Comparison of ENCODE assay signal across 13 cellular contexts in genomic region chr10:123891147-123892011, GRCh38. TPM values are rescaled to one million over a fixed set of nuclear protein-coding genes. Genes with fewer than 3 reads are reported as not detected.
A peak's percentile ranks its signal among the peaks of the same experiment; 100 is the strongest.
DNase-seq lines count a peak whose midpoint lies in the region; ATAC-seq and TF ChIP-seq lines count a peak whose summit lies in the region.
"Had no signal": no experiment of that assay in that cellular context is flagged by ENCODE, and none has a peak within 500 bp of the region (broad histone marks: within the 10 kb centered on the region; RNA-seq: fewer than 3 reads in every experiment).

Gene CPXM2 (minus strand): TSS chr10:123891807. CDS start chr10:123891659, 148 bp downstream.

- TF ChIP-seq EP300 in upper lobe of left lung (IDR thresholded peaks at IDR 0.05), result no peak

- H3F3A ChIP-seq in neural progenitor cell (ENCODE audit: low read depth), result peaks cover 6% of the 10 kb centered on the region

- intact Hi-C loops in left ventricle myocardium inferior (cut with micrococcal nuclease), result no loop called here

- H3K27me3 Mint-ChIP-seq in neural progenitor cell (ENCODE audit: insufficient read depth, low read depth), result peaks cover 34% of the 10 kb centered on the region
- peaks cover 11 to 40% (median 29%) of the 10 kb centered on the region in 5 donors for H3K27me3 Mint-ChIP-seq in naive thymus-derived CD8-positive, alpha-beta T cell

- H3K9me3 ChIP-seq in left ventricle myocardium inferior (replicated peaks) (no peaks in the 10 kb centered on the region), neural progenitor cell (ENCODE audit: low read depth) (no peaks in the 10 kb centered on the region), upper lobe of left lung (no peaks in the 10 kb centered on the region)

- H3K9me3 Mint-ChIP-seq in neural progenitor cell, result no peaks in the 10 kb centered on the region
- peaks cover 0 to 3% (median 0%) of the 10 kb centered on the region in 9 donors for H3K9me3 Mint-ChIP-seq in naive thymus-derived CD8-positive, alpha-beta T cell
- H3K9me3 Mint-ChIP-seq: activated T-cell treated with anti-CD3 and anti-CD28 coated beads, Interleukin-2, amount 50 U/mL, for 72 hours had no signal

- peaks cover 97% of the 10 kb centered on the region for H3K27me3 ChIP-seq in left ventricle myocardium inferior (ENCODE audit: low read depth)
- peaks cover 53% of the 10 kb centered on the region for H3K27me3 ChIP-seq in neural progenitor cell
- peaks cover 0 to 6% (median 2%) of the 10 kb centered on the region in 4 donors for H3K27me3 ChIP-seq in upper lobe of left lung

- 10 to 16% methylated on average over 8 to 29 of the region's 79 CpGs for WGBS in upper lobe of left lung, 2 donors

- H3K36me3 ChIP-seq in left ventricle myocardium inferior (no peaks in the 10 kb centered on the region), neural progenitor cell (no peaks in the 10 kb centered on the region), upper lobe of left lung (no peaks in the 10 kb centered on the region)

- POLR2A ChIA-PET in naive thymus-derived CD8-positive, alpha-beta T cell (lab: Charles Lee), result no interaction called here

- no peak within 1 kb of the TSS for H3K27ac Mint-ChIP-seq in neural progenitor cell
- peak within 1 kb of the TSS in 1 of 10 donors; percentile 46 for H3K27ac Mint-ChIP-seq in naive thymus-derived CD8-positive, alpha-beta T cell
- H3K27ac Mint-ChIP-seq: activated T-cell treated with anti-CD3 and anti-CD28 coated beads, Interleukin-2, amount 50 U/mL, for 72 hours had no signal

- TF ChIP-seq CTCF in left ventricle myocardium inferior (IDR thresholded peaks at IDR 0.05; ENCODE audit: borderline replicate concordance) (no peak), neural progenitor cell (IDR thresholded peaks at IDR 0.05) (peak; percentile 11), upper lobe of left lung (IDR thresholded peaks at IDR 0.05) (no peak)

- ATAC-seq in upper lobe of left lung (ENCODE audit: low FRiP score in 2 of 2), result peak in 1 of 2 donors; percentile 60
- no peak for ATAC-seq in naive thymus-derived CD8-positive, alpha-beta T cell
- no peak for ATAC-seq in HG02798 (IDR thresholded peaks at IDR 0.05; ENCODE audit: poor library complexity, unreplicated experiment)
- ATAC-seq: activated T-cell treated with anti-CD3 and anti-CD28 coated beads, Interleukin-2, amount 50 U/mL, for 72 hours had no signal

- DNase-seq in activated effector memory CD4-positive, alpha-beta T cell treated with anti-CD3 and anti-CD28 coated beads, Interleukin-2, amount 50 U/mL, for 16 hours, result peak; percentile 49
- no peak for DNase-seq in activated effector memory CD4-positive, alpha-beta T cell treated with Interleukin-2 at 50 U/mL for 16 hours
- DNase-seq in left ventricle myocardium inferior (no peak), neural progenitor cell (ENCODE audit: low spot score) (peak; percentile 47), upper lobe of left lung (peak in 1 of 2 donors; percentile 76), activated gamma-delta T cell (lab: John Stamatoyannopoulos, UW) (no peak)
- DNase-seq in naive thymus-derived CD8-positive, alpha-beta T cell, result no peak
- DNase-seq: activated T-cell treated with anti-CD3 and anti-CD28 coated beads, Interleukin-2, amount 50 U/mL, for 72 hours; GDM1; NCI-H1436 treated with DMSO at 0.1 percent for 48 hours; T1000 had no signal

- no peaks in the 10 kb centered on the region for H3K79me2 ChIP-seq in neural progenitor cell (ENCODE audit: low read depth)

- H3K4me1 Mint-ChIP-seq in neural progenitor cell, result no peaks in the 10 kb centered on the region
- H3K4me1 Mint-ChIP-seq in naive thymus-derived CD8-positive, alpha-beta T cell, result peaks cover 0 to 1% (median 0%) of the 10 kb centered on the region in 4 donors

- TF ChIP-seq POLR2A in upper lobe of left lung (IDR thresholded peaks at IDR 0.05), result no peak

- H3K4me3 Mint-ChIP-seq in neural progenitor cell, result peak within 1 kb of the TSS; percentile 59
- peak within 1 kb of the TSS in 1 of 10 donors; percentile 41 for H3K4me3 Mint-ChIP-seq in naive thymus-derived CD8-positive, alpha-beta T cell
- H3K4me3 Mint-ChIP-seq: activated T-cell treated with anti-CD3 and anti-CD28 coated beads, Interleukin-2, amount 50 U/mL, for 72 hours had no signal

- peaks cover 4% of the 10 kb centered on the region for H4K20me1 ChIP-seq in neural progenitor cell (ENCODE audit: low read depth)

- H3K4me2 ChIP-seq in neural progenitor cell, result peak within 1 kb of the TSS; percentile 96

- no peaks in the 10 kb centered on the region for H3K4me1 ChIP-seq in left ventricle myocardium inferior
- H3K4me1 ChIP-seq in neural progenitor cell, result peaks cover 9% of the 10 kb centered on the region
- H3K4me1 ChIP-seq in upper lobe of left lung, result peaks cover 0 to 8% (median 0%) of the 10 kb centered on the region in 4 donors

- peak within 1 kb of the TSS; percentile 72 for H2AFZ ChIP-seq in neural progenitor cell (replicated peaks)

- H3K36me3 Mint-ChIP-seq in neural progenitor cell, result no peaks in the 10 kb centered on the region
- no peaks in the 10 kb centered on the region for H3K36me3 Mint-ChIP-seq in naive thymus-derived CD8-positive, alpha-beta T cell

- H3K27ac ChIP-seq in left ventricle myocardium inferior (replicated peaks) (peak within 1 kb of the TSS; percentile 42), neural progenitor cell (no peak within 1 kb of the TSS), upper lobe of left lung (peak within 1 kb of the TSS in 1 of 4 donors; percentile 18)
- H3K27ac ChIP-seq: 22Rv1 had no signal

- H3K9ac ChIP-seq in neural progenitor cell, result no peak within 1 kb of the TSS

- H3K4me3 ChIP-seq in left ventricle myocardium inferior (peak within 1 kb of the TSS; percentile 54), neural progenitor cell (peak within 1 kb of the TSS; percentile 51), upper lobe of left lung (peak within 1 kb of the TSS in 3 of 4 donors; percentile 19 to 41 (median 31))

RNA-seq across cellular contexts. Expression of gene CPXM2, which starts in this region (rescaled TPM):
- total RNA-seq in left ventricle myocardium inferior (4.5 TPM), neural progenitor cell (ENCODE audit: low replicate concordance) (not detected in 2 replicates), upper lobe of left lung (10 to 100 TPM in 1 of 6 donors, 1 to 10 TPM in 4, under 1 TPM in 1; 0.61 to 10.2 (median 3.1) TPM)
- not detected for total RNA-seq in naive thymus-derived CD8-positive, alpha-beta T cell
- not detected for polyA plus RNA-seq in naive thymus-derived CD8-positive, alpha-beta T cell
- total RNA-seq: activated T-cell treated with anti-CD3 and anti-CD28 coated beads, Interleukin-2, amount 50 U/mL, for 72 hours had no signal

Comparison
In these comparisons a context has a peak if more than half of its experiments do, and no peak if none do; other contexts are left out.
1. Peak in DNase-seq, H3K4me3 ChIP-seq and H3K4me2 ChIP-seq in neural progenitor cell; RNA of the gene not detected or under 1 TPM.